ENCODE assay signal across 1 cellular context in genomic region chr10:8072211-8072610, GRCh38.
TF ChIP-seq lines count a peak whose summit lies in the region.

No MANE protein-coding gene starts in this region.

TF ChIP-seq in SK-N-SH, 30 proteins besides CTCF, POLR2A, EP300 and RAD21 (continued from another document):
- TF ChIP-seq CHD2 (IDR thresholded peaks at IDR 0.05; ENCODE audit: low read length, partially characterized antibody) (no peak), YY1 (IDR thresholded peaks at IDR 0.05; ENCODE audit: low read depth) (no peak), TCF12 (IDR thresholded peaks at IDR 0.05) (no peak), FOXM1 (IDR thresholded peaks at IDR 0.05; ENCODE audit: low read depth) (no peak), REST (IDR thresholded peaks at IDR 0.05; ENCODE audit: low read depth, low read length) (no peak), NRF1 (IDR thresholded peaks at IDR 0.05; ENCODE audit: low read depth, low read length) (no peak), FOXJ3 (CRISPR knock-in tag; IDR thresholded peaks at IDR 0.05) (no peak), SIN3A (IDR thresholded peaks at IDR 0.05; ENCODE audit: borderline replicate concordance, low read depth, low read length) (no peak), ZBTB33 (IDR thresholded peaks at IDR 0.05; ENCODE audit: borderline replicate concordance, low read depth) (no peak), USF1 (IDR thresholded peaks at IDR 0.05; ENCODE audit: borderline replicate concordance, low read depth) (no peak), NFIC (IDR thresholded peaks at IDR 0.05; ENCODE audit: borderline replicate concordance) (no peak), SMC3 (IDR thresholded peaks at IDR 0.05; ENCODE audit: low read depth, low read length) (no peak), USF2 (IDR thresholded peaks at IDR 0.05; ENCODE audit: borderline replicate concordance, low read depth, low read length) (no peak), JUND (IDR thresholded peaks at IDR 0.05) (no peak), RFX5 (IDR thresholded peaks at IDR 0.05; ENCODE audit: low read length) (no peak), MEF2A (IDR thresholded peaks at IDR 0.05; ENCODE audit: borderline replicate concordance, low read depth) (no peak), ELF1 (IDR thresholded peaks at IDR 0.05) (no peak)
TF ChIP-seq in SK-N-SH: peak in this region for 0.
